Comparison of ENCODE assay signal across 21 cellular contexts in genomic region chr10:14859043-14859442, GRCh38. TPM values are rescaled to one million over a fixed set of nuclear protein-coding genes. Genes with fewer than 3 reads are reported as not detected.
"Had no signal": no experiment of that assay in that cellular context is flagged by ENCODE, and none has a peak within 500 bp of the region (broad histone marks: within the 10 kb centered on the region; RNA-seq: fewer than 3 reads in every experiment).

No MANE protein-coding gene starts in this region.

- H3K9me3 ChIP-seq: stomach, thoracic aorta, transverse colon had no signal

- H3K9me3 Mint-ChIP-seq: naive B cell, nephron had no signal

- H3K4me1 Mint-ChIP-seq: nephron had no signal

- H3K27ac ChIP-seq: coronary artery, stomach, thoracic aorta, transverse colon had no signal

- ATAC-seq: left colon, left ventricle myocardium superior, sciatic nerve had no signal

- H3K4me3 ChIP-seq: coronary artery, lung, stomach, thoracic aorta, transverse colon had no signal

- H3K27me3 Mint-ChIP-seq: naive B cell had no signal

- H3K36me3 ChIP-seq: thoracic aorta had no signal

- H3K4me3 Mint-ChIP-seq: naive B cell, nephron had no signal

- H3K27ac Mint-ChIP-seq: nephron had no signal

- DNase-seq: effector CD4-positive, alpha-beta T cell; foreskin melanocyte; head of caudate nucleus; hippocampal formation; left colon; left ventricle myocardium superior; mesendoderm; naive B cell; posterior cingulate gyrus; stimulated activated CD4-positive, alpha-beta T cell treated with anti-CD3 and anti-CD28 coated beads, Interleukin-2, amount 100 ng/mL, for 24 hours; stimulated activated CD4-positive, alpha-beta T cell treated with anti-CD3 and anti-CD28 coated beads, Interleukin-4, amount 100 ng/mL, for 4 hours; stimulated activated naive CD4-positive, alpha-beta T cell; stomach; substantia nigra; transverse colon had no signal

- H3K27me3 ChIP-seq: stomach, transverse colon had no signal

RNA-seq across cellular contexts. Expression of gene CDNF, which starts 21.2 kb away (rescaled TPM):
- total RNA-seq: kidney epithelial cell had no signal
